9 cellular contexts compared by ENCODE assay signal in genomic region chr2:237686659-237687136, GRCh38. TPM values are rescaled to one million over a fixed set of nuclear protein-coding genes. Genes with fewer than 3 reads are reported as not detected.
A peak's percentile ranks its signal among the peaks of the same experiment; 100 is the strongest.
DNase-seq lines count a peak whose midpoint lies in the region; ATAC-seq and TF ChIP-seq lines count a peak whose summit lies in the region.
"Had no signal": no experiment of that assay in that cellular context is flagged by ENCODE, and none has a peak within 500 bp of the region (broad histone marks: within the 10 kb centered on the region; RNA-seq: fewer than 3 reads in every experiment).

No MANE protein-coding gene starts in this region.

- no peaks in the 10 kb centered on the region for H3K9me3 ChIP-seq in mesenchymal stem cell (ENCODE audit: control insufficient read depth, low read length)

- 65% methylated on average over 11 of the region's 11 CpGs for WGBS in mesenchymal stem cell

- H3K23ac ChIP-seq in mesenchymal stem cell (ENCODE audit: low read length in 2 of 2): no peak overlapping the region

- no peaks in the 10 kb centered on the region for H3K27me3 ChIP-seq in mesenchymal stem cell (ENCODE audit: control insufficient read depth in 1 of 2, insufficient read depth in 1 of 2, low read length in 2 of 2)

- peak overlapping the region; percentile 38 to 64 for H3K18ac ChIP-seq in mesenchymal stem cell (ENCODE audit: low read depth in 1 of 2, low read length in 2 of 2)

- H3K27me3 Mint-ChIP-seq in activated naive CD8-positive, alpha-beta T cell treated with anti-CD3 and anti-CD28 coated beads, Interleukin-2, amount 50 U/mL, for 24 hours: no peaks in the 10 kb centered on the region

- no peaks in the 10 kb centered on the region for H3K9me3 Mint-ChIP-seq in activated naive CD8-positive, alpha-beta T cell treated with anti-CD3 and anti-CD28 coated beads, Interleukin-2, amount 50 U/mL, for 24 hours

- no peak overlapping the region for H2AFZ ChIP-seq in mesenchymal stem cell (ENCODE audit: low read depth, low read length)

- no peak overlapping the region for H3K4me3 Mint-ChIP-seq in activated naive CD8-positive, alpha-beta T cell treated with anti-CD3 and anti-CD28 coated beads, Interleukin-2, amount 50 U/mL, for 24 hours

- no peak overlapping the region for H3K4me2 ChIP-seq in mesenchymal stem cell (ENCODE audit: low read length, poor library complexity, severe bottlenecking)

- DNase-seq in AG09309 (ENCODE audit: low read depth) (no peak), GM20000 (ENCODE audit: low spot score) (no peak), mesenchymal stem cell (peak; percentile 88), cerebellum (ENCODE audit: low spot score) (no peak), mucosa of gallbladder (ENCODE audit: low spot score) (no peak)
- no peak for DNase-seq in activated naive CD8-positive, alpha-beta T cell treated with anti-CD3 and anti-CD28 coated beads, Interleukin-2, amount 50 U/mL, for 24 hours

- H3K4me1 ChIP-seq in mesenchymal stem cell (ENCODE audit: control insufficient read depth, insufficient read depth, low read depth, low read length): peaks cover 25% of the 10 kb centered on the region

- H4K8ac ChIP-seq in mesenchymal stem cell (ENCODE audit: low read length): no peak overlapping the region

- TF ChIP-seq CTCF in AG09309 (IDR thresholded peaks at IDR 0.05; ENCODE audit: control insufficient read depth, insufficient read depth, low read depth, low read length, missing control alignments) (peak; percentile 24), GM20000 (IDR thresholded peaks at IDR 0.05; ENCODE audit: extremely low read depth, missing control alignments) (peak; percentile 23)

- peak overlapping the region; percentile 54 for H3K27ac Mint-ChIP-seq in activated naive CD8-positive, alpha-beta T cell treated with anti-CD3 and anti-CD28 coated beads, Interleukin-2, amount 50 U/mL, for 24 hours

- no peak overlapping the region for H3K14ac ChIP-seq in mesenchymal stem cell (ENCODE audit: low read length in 2 of 2)

- peak overlapping the region; percentile 36 for H2BK120ac ChIP-seq in mesenchymal stem cell (ENCODE audit: low read depth, low read length)

- H2BK12ac ChIP-seq in mesenchymal stem cell (ENCODE audit: low read length in 2 of 2): peak overlapping the region; percentile 3 to 75

- H2BK15ac ChIP-seq in mesenchymal stem cell (ENCODE audit: low read depth, poor library complexity, severe bottlenecking): peak overlapping the region; percentile 4

- ATAC-seq in activated naive CD8-positive, alpha-beta T cell treated with anti-CD3 and anti-CD28 coated beads, Interleukin-2, amount 50 U/mL, for 24 hours: no peak
- no peak for ATAC-seq in HG03469 (IDR thresholded peaks at IDR 0.05; ENCODE audit: unreplicated experiment)
- no peak for ATAC-seq in HG02610 (IDR thresholded peaks at IDR 0.05; ENCODE audit: unreplicated experiment)

- H3K4me3 ChIP-seq in AG09309 (ENCODE audit: control insufficient read depth, low read depth, low read length) (no peak overlapping the region), mesenchymal stem cell (ENCODE audit: insufficient read depth in 1 of 2, low read depth in 1 of 2, low read length in 2 of 2) (no peak overlapping the region)
- H3K4me3 ChIP-seq: lung had no signal

- peaks cover 17 to 30% of the 10 kb centered on the region in 2 experiments for H3K36me3 ChIP-seq in mesenchymal stem cell (ENCODE audit: control insufficient read depth in 1 of 2, insufficient read depth in 2 of 2, low read depth in 1 of 2, low read length in 2 of 2)

- H3K36me3 Mint-ChIP-seq in activated naive CD8-positive, alpha-beta T cell treated with anti-CD3 and anti-CD28 coated beads, Interleukin-2, amount 50 U/mL, for 24 hours (ENCODE audit: low read depth): no peaks in the 10 kb centered on the region

- peaks cover 52% of the 10 kb centered on the region for H3K4me1 Mint-ChIP-seq in activated naive CD8-positive, alpha-beta T cell treated with anti-CD3 and anti-CD28 coated beads, Interleukin-2, amount 50 U/mL, for 24 hours

- no peak overlapping the region for H3K27ac ChIP-seq in mesenchymal stem cell (ENCODE audit: low read length, poor library complexity, severe bottlenecking)

- H3K4ac ChIP-seq in mesenchymal stem cell (ENCODE audit: low read depth in 1 of 2, low read length in 2 of 2): peak overlapping the region; percentile 0 to 49

- H2AK5ac ChIP-seq in mesenchymal stem cell (ENCODE audit: low read length, severe bottlenecking): peak overlapping the region; percentile 60

- H3K9ac ChIP-seq in mesenchymal stem cell (ENCODE audit: low read length): peak overlapping the region; percentile 9

- H2BK5ac ChIP-seq in mesenchymal stem cell (ENCODE audit: low read depth, low read length, poor library complexity, severe bottlenecking): no peak overlapping the region

- peak overlapping the region; percentile 88 for H4K91ac ChIP-seq in mesenchymal stem cell (ENCODE audit: low read length)

- H3K79me1 ChIP-seq in mesenchymal stem cell (replicated peaks; ENCODE audit: low read length, poor library complexity, severe bottlenecking): peaks cover 29% of the 10 kb centered on the region

RNA-seq across cellular contexts. Expression of gene LRRFIP1, which starts 59.3 kb away (rescaled TPM):
- 111 TPM for polyA plus RNA-seq in mesenchymal stem cell (2013, experiment 1 of 2)
- 106 TPM for polyA plus RNA-seq in mesenchymal stem cell (2013, experiment 2 of 2)
- 33.8 TPM for total RNA-seq in cerebellum
- 104 TPM for total RNA-seq in mucosa of gallbladder
